21 cellular contexts compared by ENCODE assay signal in the genomic region with DNA sequence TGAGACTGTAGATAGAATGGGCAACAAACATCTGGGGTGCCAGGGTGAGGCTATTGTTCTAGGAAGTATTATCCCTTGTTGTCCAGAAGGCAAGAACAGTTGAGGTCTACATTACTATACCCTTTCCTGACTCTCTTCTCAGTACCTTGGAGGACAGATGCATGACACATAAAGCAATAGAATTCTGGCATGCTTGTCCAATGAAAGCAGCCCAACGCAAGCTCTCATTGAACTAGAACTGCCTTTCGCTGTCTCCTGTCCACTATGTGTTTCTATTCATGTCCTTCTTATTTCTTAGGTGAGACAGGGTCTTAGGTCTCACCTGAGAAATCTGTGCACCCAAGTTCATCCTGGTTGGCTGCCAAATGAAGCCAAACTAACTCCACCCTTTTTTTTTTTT.
DNase-seq lines count a peak whose midpoint lies in the region; ATAC-seq and TF ChIP-seq lines count a peak whose summit lies in the region.
"Had no signal": no experiment of that assay in that cellular context is flagged by ENCODE, and none has a peak within 500 bp of the region (broad histone marks: within the 10 kb centered on the region; RNA-seq: fewer than 3 reads in every experiment).

No MANE protein-coding gene starts in this region.

- H3K27ac ChIP-seq in right cardiac atrium (ENCODE audit: low read length), result no peak overlapping the region
- H3K27ac ChIP-seq: hepatocyte, KMS-11, lower lobe of right lung, tibial artery had no signal

- ATAC-seq in activated CD4-positive, alpha-beta T cell treated with anti-CD3 and anti-CD28 coated beads for 36 hours, result no peak
- no peak for ATAC-seq in stimulated activated naive CD8-positive, alpha-beta T cell treated with anti-CD3 and anti-CD28 coated beads, Interleukin-15, amount 100 ng/mL, for 72 hours
- ATAC-seq in GM18505 (IDR thresholded peaks at IDR 0.05; ENCODE audit: unreplicated experiment) (no peak), right cardiac atrium (no peak), GM21737 (IDR thresholded peaks at IDR 0.05; ENCODE audit: unreplicated experiment) (no peak)
- ATAC-seq: esophagus mucosa, WTC11 had no signal

- CTCF ChIA-PET in activated CD4-positive, alpha-beta T cell treated with anti-CD3 and anti-CD28 coated beads for 36 hours (lab: Charles Lee), result no interaction called here

- no peak overlapping the region for H3K4me3 ChIP-seq in right cardiac atrium (ENCODE audit: low read length)
- H3K4me3 ChIP-seq: hepatocyte, lower lobe of right lung, tibial artery had no signal

- H3K9me3 ChIP-seq in right cardiac atrium (ENCODE audit: control insufficient read depth, low read length), result no peaks in the 10 kb centered on the region
- H3K9me3 ChIP-seq: lower lobe of right lung, tibial artery had no signal

- H3K27ac Mint-ChIP-seq in activated CD4-positive, alpha-beta T cell treated with anti-CD3 and anti-CD28 coated beads for 36 hours, result peak overlapping the region; percentile 59
- peak overlapping the region; percentile 64 for H3K27ac Mint-ChIP-seq in stimulated activated naive CD8-positive, alpha-beta T cell treated with anti-CD3 and anti-CD28 coated beads, Interleukin-15, Interleukin-2, amounts not matched to agents 100 ng/mL and 50 ng/mL, for 24 hours
- H3K27ac Mint-ChIP-seq in stimulated activated naive CD8-positive, alpha-beta T cell treated with anti-CD3 and anti-CD28 coated beads, Interleukin-15, amount 100 ng/mL, for 72 hours, result peak overlapping the region in 1 of 2 donors; percentile 90
- H3K27ac Mint-ChIP-seq in immature natural killer cell, result peak overlapping the region; percentile 54 to 74 (median 62)
- H3K27ac Mint-ChIP-seq: WTC11 had no signal

- peaks cover 90% of the 10 kb centered on the region for H3K36me3 Mint-ChIP-seq in activated CD4-positive, alpha-beta T cell treated with anti-CD3 and anti-CD28 coated beads for 36 hours (ENCODE audit: low read depth)
- H3K36me3 Mint-ChIP-seq in stimulated activated naive CD8-positive, alpha-beta T cell treated with anti-CD3 and anti-CD28 coated beads, Interleukin-15, Interleukin-2, amounts not matched to agents 100 ng/mL and 50 ng/mL, for 24 hours (ENCODE audit: low read depth), result peaks cover 97% of the 10 kb centered on the region
- H3K36me3 Mint-ChIP-seq in immature natural killer cell, result peaks cover 35 to 76% (median 60%) of the 10 kb centered on the region in 3 donors

- H3K4me3 Mint-ChIP-seq in activated CD4-positive, alpha-beta T cell treated with anti-CD3 and anti-CD28 coated beads for 36 hours, result peak overlapping the region; percentile 27
- no peak overlapping the region for H3K4me3 Mint-ChIP-seq in stimulated activated naive CD8-positive, alpha-beta T cell treated with anti-CD3 and anti-CD28 coated beads, Interleukin-15, Interleukin-2, amounts not matched to agents 100 ng/mL and 50 ng/mL, for 24 hours
- H3K4me3 Mint-ChIP-seq in stimulated activated naive CD8-positive, alpha-beta T cell treated with anti-CD3 and anti-CD28 coated beads, Interleukin-15, amount 100 ng/mL, for 72 hours, result peak overlapping the region in 1 of 2 donors; percentile 9
- H3K4me3 Mint-ChIP-seq in immature natural killer cell, result no peak overlapping the region
- H3K4me3 Mint-ChIP-seq: WTC11 had no signal

- no peak for TF ChIP-seq POLR2A in GM18505 (IDR thresholded peaks at IDR 0.05; ENCODE audit: borderline replicate concordance, extremely low read depth, insufficient read depth, insufficient read length)

- peaks cover 93% of the 10 kb centered on the region for H3K4me1 Mint-ChIP-seq in activated CD4-positive, alpha-beta T cell treated with anti-CD3 and anti-CD28 coated beads for 36 hours
- H3K4me1 Mint-ChIP-seq in stimulated activated naive CD8-positive, alpha-beta T cell treated with anti-CD3 and anti-CD28 coated beads, Interleukin-15, Interleukin-2, amounts not matched to agents 100 ng/mL and 50 ng/mL, for 24 hours (ENCODE audit: low read depth), result peaks cover 94% of the 10 kb centered on the region
- peaks cover 97% of the 10 kb centered on the region for H3K4me1 Mint-ChIP-seq in stimulated activated naive CD8-positive, alpha-beta T cell treated with anti-CD3 and anti-CD28 coated beads, Interleukin-15, amount 100 ng/mL, for 72 hours
- peaks cover 51 to 90% of the 10 kb centered on the region in 2 donors for H3K4me1 Mint-ChIP-seq in immature natural killer cell

- H3K9me3 Mint-ChIP-seq in activated CD4-positive, alpha-beta T cell treated with anti-CD3 and anti-CD28 coated beads for 36 hours (ENCODE audit: low read depth), result no peaks in the 10 kb centered on the region
- peaks cover 2% of the 10 kb centered on the region for H3K9me3 Mint-ChIP-seq in stimulated activated naive CD8-positive, alpha-beta T cell treated with anti-CD3 and anti-CD28 coated beads, Interleukin-15, Interleukin-2, amounts not matched to agents 100 ng/mL and 50 ng/mL, for 24 hours
- peaks cover 4 to 7% of the 10 kb centered on the region in 2 donors for H3K9me3 Mint-ChIP-seq in stimulated activated naive CD8-positive, alpha-beta T cell treated with anti-CD3 and anti-CD28 coated beads, Interleukin-15, amount 100 ng/mL, for 72 hours
- no peaks in the 10 kb centered on the region for H3K9me3 Mint-ChIP-seq in immature natural killer cell
- H3K9me3 Mint-ChIP-seq: WTC11 had no signal

- POLR2A ChIA-PET in activated CD4-positive, alpha-beta T cell treated with anti-CD3 and anti-CD28 coated beads for 36 hours (lab: Charles Lee), result no interaction called here

- WGBS in right cardiac atrium, result 95% methylated on average over 2 of the region's 2 CpGs

- DNase-seq in activated CD4-positive, alpha-beta T cell treated with anti-CD3 and anti-CD28 coated beads for 36 hours, result no peak
- no peak for DNase-seq in activated CD4-positive, alpha-beta T cell treated with anti-CD3 and anti-CD28 coated beads, Interleukin-2, amount 50 U/mL, for 1 hour
- no peak for DNase-seq in stimulated activated naive CD8-positive, alpha-beta T cell treated with anti-CD3 and anti-CD28 coated beads, Interleukin-15, amount 100 ng/mL, for 72 hours
- DNase-seq in immature natural killer cell (no peak), right cardiac atrium (no peak)
- DNase-seq: effector CD4-positive, alpha-beta T cell; foreskin melanocyte; lower lobe of right lung; MV-4-11; NCI-H526 treated with DMSO at 0.1 percent for 48 hours; stimulated activated CD4-positive, alpha-beta T cell treated with anti-CD3 and anti-CD28 coated beads, Interleukin-4, amount 100 ng/mL, for 1 hour; stimulated activated naive CD4-positive, alpha-beta T cell treated with Interleukin-2 at 50 U/mL for 16 hours; T1000; tibial artery had no signal

- no peaks in the 10 kb centered on the region for H3K27me3 ChIP-seq in right cardiac atrium (ENCODE audit: control insufficient read depth, insufficient read depth)
- H3K27me3 ChIP-seq: hepatocyte, tibial artery had no signal

- peaks cover 10% of the 10 kb centered on the region for H3K4me1 ChIP-seq in right cardiac atrium (ENCODE audit: control insufficient read depth, insufficient read depth, low read length)

- intact Hi-C loops in activated CD4-positive, alpha-beta T cell treated with anti-CD3 and anti-CD28 coated beads for 36 hours (cut with DNase I, micrococcal nuclease), result no loop called here
- intact Hi-C loops in right cardiac atrium (cut with DNase I), result no loop called here

- no peaks in the 10 kb centered on the region for H3K27me3 Mint-ChIP-seq in activated CD4-positive, alpha-beta T cell treated with anti-CD3 and anti-CD28 coated beads for 36 hours
- H3K27me3 Mint-ChIP-seq in stimulated activated naive CD8-positive, alpha-beta T cell treated with anti-CD3 and anti-CD28 coated beads, Interleukin-15, Interleukin-2, amounts not matched to agents 100 ng/mL and 50 ng/mL, for 24 hours, result no peaks in the 10 kb centered on the region
- no peaks in the 10 kb centered on the region for H3K27me3 Mint-ChIP-seq in stimulated activated naive CD8-positive, alpha-beta T cell treated with anti-CD3 and anti-CD28 coated beads, Interleukin-15, amount 100 ng/mL, for 72 hours
- peaks cover 0 to 5% (median 0%) of the 10 kb centered on the region in 3 donors for H3K27me3 Mint-ChIP-seq in immature natural killer cell (ENCODE audit: low read depth in 3 of 3)
